ENCODE assay signal across 9 cellular contexts in the genomic region with DNA sequence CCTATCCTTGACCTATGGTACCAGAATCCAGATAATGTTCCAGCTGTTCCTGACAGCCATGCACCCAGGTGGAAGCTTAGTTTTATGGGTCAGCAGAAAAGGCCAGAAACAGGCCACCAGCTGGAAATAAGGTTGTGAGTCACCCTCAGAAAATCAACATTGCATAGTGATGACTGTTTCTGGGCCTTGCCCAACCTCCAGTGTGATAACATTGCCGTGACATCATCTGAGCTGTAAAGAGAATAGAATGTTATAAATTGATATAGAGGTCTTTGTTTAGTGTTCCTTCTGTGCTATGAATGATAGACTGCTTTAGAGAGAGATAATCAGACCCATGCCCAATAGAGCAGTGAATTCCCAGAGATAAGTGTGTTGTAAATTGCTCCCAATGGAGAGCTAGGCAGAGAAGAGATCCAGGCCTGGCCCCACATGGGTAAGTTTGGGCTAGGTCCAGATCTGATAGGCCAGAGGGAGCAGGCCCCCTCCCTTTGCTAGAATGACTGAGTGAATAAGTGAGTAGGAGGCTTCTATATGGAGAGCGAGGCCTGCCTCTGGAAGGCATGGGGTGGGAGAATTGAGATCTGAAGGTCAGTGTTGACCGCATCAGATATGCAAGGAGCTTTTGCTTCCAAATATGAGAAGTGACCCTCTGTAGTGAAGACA. TPM values are rescaled to one million over a fixed set of nuclear protein-coding genes. Genes with fewer than 3 reads are reported as not detected.
A peak's percentile ranks its signal among the peaks of the same experiment; 100 is the strongest.
DNase-seq lines count a peak whose midpoint lies in the region; ATAC-seq, FAIRE-seq and TF ChIP-seq lines count a peak whose summit lies in the region.
"Had no signal": no experiment of that assay in that cellular context is flagged by ENCODE, and none has a peak within 500 bp of the region (broad histone marks: within the 10 kb centered on the region; RNA-seq: fewer than 3 reads in every experiment).

No MANE protein-coding gene starts in this region.

- H3K4me1 ChIP-seq in endothelial cell of umbilical vein (ENCODE audit: control insufficient read depth, extremely low read depth, insufficient read depth, low read length), result peaks cover 15% of the 10 kb centered on the region
- H3K4me1 ChIP-seq in mucosa of rectum (ENCODE audit: control insufficient read depth in 2 of 2, insufficient read depth in 2 of 2, low read length in 2 of 2), result peaks cover 3 to 9% of the 10 kb centered on the region in 2 donors
- H3K4me1 ChIP-seq in naive thymus-derived CD4-positive, alpha-beta T cell (ENCODE audit: control insufficient read depth in 2 of 2, insufficient read depth in 2 of 2, low read length in 2 of 2), result no peaks in the 10 kb centered on the region

- H3K9ac ChIP-seq in endothelial cell of umbilical vein (replicated peaks; ENCODE audit: extremely low read depth, insufficient read depth, low read length) (peak overlapping the region; percentile 72), mucosa of rectum (ENCODE audit: low read depth in 1 of 2, low read length in 2 of 2) (no peak overlapping the region)

- CTCF ChIA-PET in endothelial cell of umbilical vein (lab: Charles Lee), result interaction anchor here (0.6 to 1.5 kb wide), 12 partner anchors 8 to 1320 kb away, joined by 3 to 9 read pairs (median 4); a partner anchor contains a TSS
- CTCF ChIA-PET in naive thymus-derived CD4-positive, alpha-beta T cell (lab: Charles Lee), result no interaction called here

- peaks cover 7 to 25% (median 17%) of the 10 kb centered on the region in 5 donors for H3K27me3 Mint-ChIP-seq in naive thymus-derived CD4-positive, alpha-beta T cell

- H2AFZ ChIP-seq in endothelial cell of umbilical vein (ENCODE audit: low read depth, low read length), result peak overlapping the region; percentile 76

- H3K9me3 Mint-ChIP-seq in naive thymus-derived CD4-positive, alpha-beta T cell, result no peaks in the 10 kb centered on the region

- H3K27me3 ChIP-seq in endothelial cell of umbilical vein (ENCODE audit: control insufficient read depth in 2 of 2, insufficient read depth in 2 of 2, low read length in 2 of 2) (no peaks in the 10 kb centered on the region), mucosa of rectum (ENCODE audit: control insufficient read depth in 2 of 2, insufficient read depth in 2 of 2, low read length in 2 of 2) (no peaks in the 10 kb centered on the region)
- H3K27me3 ChIP-seq in naive thymus-derived CD4-positive, alpha-beta T cell (ENCODE audit: control insufficient read depth in 2 of 2, insufficient read depth in 2 of 2, low read length in 2 of 2), result no peaks in the 10 kb centered on the region

- DNase-seq in CD1c-positive myeloid dendritic cell (ENCODE audit: extremely low spot score) (peak; percentile 52), NCI-H2196 (lab: John Stamatoyannopoulos, UW; ENCODE audit: unreplicated experiment) (peak; percentile 57), endothelial cell of umbilical vein (ENCODE audit: low read depth, low spot score) (peak; percentile 93), NOMO-1 treated with dmso at 0.1 percent for 144 hours (lab: John Stamatoyannopoulos, UW; ENCODE audit: unreplicated experiment) (no peak), NCI-H1092 (lab: John Stamatoyannopoulos, UW) (no peak)
- no peak for DNase-seq in naive thymus-derived CD4-positive, alpha-beta T cell
- DNase-seq: NCI-H1105 treated with DMSO at 0.1 percent for 48 hours had no signal

- H4K20me1 ChIP-seq in endothelial cell of umbilical vein (replicated peaks; ENCODE audit: control insufficient read depth, extremely low read depth, insufficient read depth, low read length), result no peaks in the 10 kb centered on the region

- H3K79me2 ChIP-seq in endothelial cell of umbilical vein (ENCODE audit: control insufficient read depth, insufficient read depth, low read length), result no peaks in the 10 kb centered on the region

- TSS peak; percentile 94 for BruUV-seq in endothelial cell of umbilical vein (replicated peaks; lab: Mats Ljungman, UMichigan)

- peak; percentile 99 for FAIRE-seq in endothelial cell of umbilical vein (lab: Jason Lieb, UNC)

- no peaks in the 10 kb centered on the region for H3K36me3 Mint-ChIP-seq in naive thymus-derived CD4-positive, alpha-beta T cell

- dilution Hi-C loops in endothelial cell of umbilical vein (cut with MboI; ENCODE audit: extremely low pct_ligation_motif_present, low sequenced_read_pairs), result no loop called here

- H3K4me1 Mint-ChIP-seq in naive thymus-derived CD4-positive, alpha-beta T cell, result peaks cover 0 to 1% (median 0%) of the 10 kb centered on the region in 7 donors

- TF ChIP-seq POLR2A in endothelial cell of umbilical vein (IDR thresholded peaks at IDR 0.05; ENCODE audit: low read depth, low read length), result no peak

- H3K4me3 Mint-ChIP-seq in naive thymus-derived CD4-positive, alpha-beta T cell, result no peak overlapping the region

- H3K27ac ChIP-seq in endothelial cell of umbilical vein (ENCODE audit: insufficient read depth, low read depth, low read length) (peak overlapping the region; percentile 98), mucosa of rectum (ENCODE audit: low read depth in 2 of 2, low read length in 2 of 2) (peak overlapping the region; percentile 28 to 48)
- H3K27ac ChIP-seq in naive thymus-derived CD4-positive, alpha-beta T cell (ENCODE audit: low read depth, low read length), result no peak overlapping the region

- POLR2A ChIA-PET in endothelial cell of umbilical vein (lab: Charles Lee), result interaction anchor here (0.9 to 1.0 kb wide), 2 partner anchors 15 to 46 kb away, joined by 3 to 4 read pairs; a partner anchor contains a TSS
- POLR2A ChIA-PET in naive thymus-derived CD4-positive, alpha-beta T cell (lab: Charles Lee), result no interaction called here

- no peak for TF ChIP-seq CTCF in endothelial cell of umbilical vein (IDR thresholded peaks at IDR 0.05; ENCODE audit: extremely low read depth in 1 of 2, insufficient read depth in 1 of 2, low read depth in 1 of 2, low read length in 2 of 2)

- ATAC-seq in naive thymus-derived CD4-positive, alpha-beta T cell, result no peak
- no peak for ATAC-seq in GM21390 (IDR thresholded peaks at IDR 0.05; ENCODE audit: unreplicated experiment)

- peak overlapping the region; percentile 67 for H3K4me2 ChIP-seq in endothelial cell of umbilical vein (ENCODE audit: insufficient read depth, low read length)

- H3K4me3 ChIP-seq in endothelial cell of umbilical vein (replicated peaks in 1 of 3; ENCODE audit: insufficient read depth in 1 of 3, low read depth in 1 of 3, low read length in 3 of 3), result no peak overlapping the region
- no peak overlapping the region for H3K4me3 ChIP-seq in mucosa of rectum (ENCODE audit: low read length in 2 of 2)
- H3K4me3 ChIP-seq in naive thymus-derived CD4-positive, alpha-beta T cell (ENCODE audit: low read length), result no peak overlapping the region

- no peak overlapping the region for H3K27ac Mint-ChIP-seq in naive thymus-derived CD4-positive, alpha-beta T cell

- no peaks in the 10 kb centered on the region for H3K36me3 ChIP-seq in endothelial cell of umbilical vein (ENCODE audit: control insufficient read depth in 2 of 2, extremely low read depth in 1 of 2, insufficient read depth in 2 of 2, low read length in 2 of 2)
- no peaks in the 10 kb centered on the region for H3K36me3 ChIP-seq in mucosa of rectum (ENCODE audit: control insufficient read depth in 2 of 2, insufficient read depth in 2 of 2, low read length in 2 of 2)
- no peaks in the 10 kb centered on the region for H3K36me3 ChIP-seq in naive thymus-derived CD4-positive, alpha-beta T cell (ENCODE audit: control insufficient read depth in 2 of 3, insufficient read depth in 3 of 3, low read length in 3 of 3)

- no peaks in the 10 kb centered on the region for H3K9me1 ChIP-seq in endothelial cell of umbilical vein (replicated peaks; ENCODE audit: control insufficient read depth, extremely low read depth, insufficient read depth, low read length)

- H3K9me3 ChIP-seq in endothelial cell of umbilical vein (replicated peaks; ENCODE audit: control insufficient read depth, insufficient read depth, low read length) (no peaks in the 10 kb centered on the region), mucosa of rectum (ENCODE audit: control insufficient read depth in 2 of 2, low read length in 2 of 2) (no peaks in the 10 kb centered on the region)
- H3K9me3 ChIP-seq in naive thymus-derived CD4-positive, alpha-beta T cell (ENCODE audit: control insufficient read depth in 2 of 3, low read length in 3 of 3), result no peaks in the 10 kb centered on the region

- intact Hi-C loops in endothelial cell of umbilical vein (cut with micrococcal nuclease), result loop anchor here (1.0 to 10.0 kb wide), 4 partner anchors 15 to 934 kb away; a partner anchor contains a TSS
- intact Hi-C loops in naive thymus-derived CD4-positive, alpha-beta T cell (cut with micrococcal nuclease), result no loop called here

TF ChIP-seq in endothelial cell of umbilical vein, 7 proteins besides CTCF, POLR2A, EP300 and RAD21 (continues in another document):
- peak; percentile 94 for TF ChIP-seq POLR2AphosphoS5 (IDR thresholded peaks at IDR 0.05; ENCODE audit: insufficient read depth, low read depth, low read length)
- TF ChIP-seq FOS (IDR thresholded peaks at IDR 0.05; ENCODE audit: borderline replicate concordance, insufficient read depth, low read length), result peak; percentile 100
- TF ChIP-seq GATA2 (IDR thresholded peaks at IDR 0.05; ENCODE audit: insufficient read depth, insufficient read length, low read depth, low read length), result peak; percentile 76

RNA-seq across cellular contexts. Expression of a gene that starts 14.2 kb away (rescaled TPM):
- total RNA-seq in endothelial cell of umbilical vein, result 60.7 and 67.1 TPM in 2 replicates
- 67.5 and 81.3 TPM in 2 replicates for polyA plus RNA-seq in endothelial cell of umbilical vein
- 50.2 and 60.3 TPM in 2 replicates for polyA plus RNA-seq in endothelial cell of umbilical vein (2011; cell fraction: cytosol; rRNA removed)
- 161 and 206 TPM in 2 replicates for polyA plus RNA-seq in endothelial cell of umbilical vein (2011; cell fraction: nucleus; rRNA removed)
- polyA plus RNA-seq in endothelial cell of umbilical vein (2012), result 51.9 and 57.0 TPM in 2 replicates
- polyA minus RNA-seq in endothelial cell of umbilical vein, result 74.0 and 76.0 TPM in 2 replicates
- polyA minus RNA-seq in endothelial cell of umbilical vein (2011; cell fraction: cytosol; rRNA and poly(A)+ RNA removed), result 15.3 TPM
- polyA minus RNA-seq in endothelial cell of umbilical vein (2011; cell fraction: nucleus; rRNA and poly(A)+ RNA removed), result 57.5 and 66.8 TPM in 2 replicates
- 100 to 1,000 TPM in 2 of 5 experiments, 10 to 100 TPM in 3; 68.5 to 107 (median 90.9) TPM for total RNA-seq in naive thymus-derived CD4-positive, alpha-beta T cell
- 10 to 100 TPM; 54.3 to 70.8 TPM for polyA plus RNA-seq in naive thymus-derived CD4-positive, alpha-beta T cell

RNA-seq across cellular contexts. Expression of a gene that starts 46.0 kb away (rescaled TPM):
- 7.0 TPM in 2 replicates for total RNA-seq in endothelial cell of umbilical vein
- polyA plus RNA-seq in endothelial cell of umbilical vein, result 11.8 and 13.7 TPM in 2 replicates
- polyA plus RNA-seq in endothelial cell of umbilical vein (2011; cell fraction: cytosol; rRNA removed), result 6.6 and 6.9 TPM in 2 replicates
- polyA plus RNA-seq in endothelial cell of umbilical vein (2011; cell fraction: nucleus; rRNA removed), result 63.3 and 69.4 TPM in 2 replicates
- polyA plus RNA-seq in endothelial cell of umbilical vein (2012), result 4.3 and 7.6 TPM in 2 replicates
- polyA minus RNA-seq in endothelial cell of umbilical vein, result 3.7 and 4.3 TPM in 2 replicates
- 2.3 TPM for polyA minus RNA-seq in endothelial cell of umbilical vein (2011; cell fraction: cytosol; rRNA and poly(A)+ RNA removed)
- polyA minus RNA-seq in endothelial cell of umbilical vein (2011; cell fraction: nucleus; rRNA and poly(A)+ RNA removed), result 7.3 and 8.6 TPM in 2 replicates
- total RNA-seq in naive thymus-derived CD4-positive, alpha-beta T cell, result 10 to 100 TPM; 11.9 to 37.1 (median 26.9) TPM
- polyA plus RNA-seq in naive thymus-derived CD4-positive, alpha-beta T cell, result 1 to 10 TPM; 5.6 TPM

Comparison
In these comparisons a context has a peak if more than half of its experiments do, and no peak if none do; other contexts are left out.
1. DNase-seq: peak in CD1c-positive myeloid dendritic cell (single experiment), NCI-H2196 (single experiment) and endothelial cell of umbilical vein (single experiment); none in NOMO-1 treated with dmso at 0.1 percent for 144 hours (single experiment), naive thymus-derived CD4-positive, alpha-beta T cell (0 of 9) and NCI-H1092 (single experiment).